27 cellular contexts compared by ENCODE assay signal in the genomic region with DNA sequence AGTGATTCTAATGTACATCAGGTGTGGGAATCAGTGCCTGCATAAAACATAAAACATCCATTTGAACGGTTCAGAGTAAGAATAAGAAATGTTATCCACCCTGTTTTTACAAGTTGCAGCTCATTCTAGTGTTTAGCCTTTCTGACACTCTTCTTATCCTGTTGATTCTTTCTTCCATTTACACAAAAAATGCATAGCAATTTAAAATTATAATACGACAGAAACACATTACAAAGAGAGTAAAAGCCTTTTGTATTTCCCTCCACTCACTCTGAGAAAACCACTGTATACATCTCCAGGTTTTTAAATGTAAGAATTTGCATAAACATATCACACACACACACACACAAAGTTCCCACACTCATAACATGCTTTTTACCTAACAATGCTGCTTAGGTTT.
"Had no signal": no experiment of that assay in that cellular context is flagged by ENCODE, and none has a peak within 500 bp of the region (broad histone marks: within the 10 kb centered on the region; RNA-seq: fewer than 3 reads in every experiment).

No MANE protein-coding gene starts in this region.

- H3K27ac Mint-ChIP-seq: natural killer cell treated with Interleukin-12 subunit alpha and Interleukin-12 subunit beta and Interleukin-15 and Interleukin-18, amount 100 ng/mL, for 72 hours; stimulated activated effector memory CD8-positive, alpha-beta T cell treated with anti-CD3 and anti-CD28 coated beads, Interleukin-12 subunit alpha, Interleukin-12 subunit beta, amount 100 ng/mL, for 72 hours; stimulated activated naive B cell treated with anti-CD40 and anti-IgM and Interleukin-4, amounts not matched to agents 10 μg/mL and 1 μg/mL and 100 μg/mL, for 72 hours; stimulated activated naive CD8-positive, alpha-beta T cell treated with anti-CD3 and anti-CD28 coated beads, Interleukin-15, Interleukin-2, amounts not matched to agents 100 ng/mL and 50 ng/mL, for 24 hours had no signal

- H3K27me3 ChIP-seq: neutrophil, pancreas, right lobe of liver, sigmoid colon, stomach, thyroid gland, tibial nerve, upper lobe of left lung, vagina had no signal

- H3K4me1 Mint-ChIP-seq: nephron progenitor cell; neural crest cell; stimulated activated effector memory CD8-positive, alpha-beta T cell treated with anti-CD3 and anti-CD28 coated beads, Interleukin-12 subunit alpha, Interleukin-12 subunit beta, amount 100 ng/mL, for 72 hours; stimulated activated naive B cell treated with anti-CD40 and anti-IgM and Interleukin-4, amounts not matched to agents 10 μg/mL and 1 μg/mL and 100 μg/mL, for 72 hours had no signal

- H3K27ac ChIP-seq: neutrophil, pancreas, prostate gland, right lobe of liver, sigmoid colon, stomach, thoracic aorta, thyroid gland, tibial nerve, upper lobe of left lung, vagina had no signal

- DNase-seq: nephron progenitor cell; nucleus accumbens; pancreas; retina; right cardiac atrium; right lobe of liver; sigmoid colon; small intestine; stimulated activated CD4-positive, alpha-beta T cell treated with anti-CD3 and anti-CD28 coated beads, Interleukin-15, amount 100 ng/mL, for 24 hours; stimulated activated CD4-positive, alpha-beta T cell treated with anti-CD3 and anti-CD28 coated beads, Interleukin-2, amount 100 ng/mL, for 24 hours; stimulated activated CD4-positive, alpha-beta T cell treated with anti-CD3 and anti-CD28 coated beads, Interleukin-2, amount 100 ng/mL, for 48 hours; stimulated activated CD4-positive, alpha-beta T cell treated with anti-CD3 and anti-CD28 coated beads, Interleukin-4, amount 100 ng/mL, for 24 hours; stimulated activated naive B cell treated with anti-CD40 and anti-IgM and Interleukin-4, amounts not matched to agents 10 μg/mL and 1 μg/mL and 100 μg/mL, for 72 hours; stimulated activated naive CD4-positive, alpha-beta T cell treated with Interleukin-2 at 50 U/mL for 16 hours; stomach; thyroid gland; trophoblast cell; upper lobe of left lung had no signal

- ATAC-seq: natural killer cell treated with Interleukin-12 subunit alpha and Interleukin-12 subunit beta and Interleukin-15 and Interleukin-18, amount 100 ng/mL, for 72 hours; pancreas; right cardiac atrium; right lobe of liver; stimulated activated effector memory CD8-positive, alpha-beta T cell treated with anti-CD3 and anti-CD28 coated beads, Interleukin-12 subunit alpha, Interleukin-12 subunit beta, amount 100 ng/mL, for 72 hours; stimulated activated naive B cell treated with anti-CD40 and anti-IgM and Interleukin-4, amounts not matched to agents 10 μg/mL and 1 μg/mL and 100 μg/mL, for 72 hours had no signal

- H3K36me3 ChIP-seq: neutrophil, pancreas, prostate gland, right lobe of liver, sigmoid colon, stomach, thoracic aorta, thyroid gland, tibial nerve, upper lobe of left lung, vagina had no signal

- H3K9me3 Mint-ChIP-seq: nephron progenitor cell had no signal

- H3K4me3 Mint-ChIP-seq: natural killer cell treated with Interleukin-12 subunit alpha and Interleukin-12 subunit beta and Interleukin-15 and Interleukin-18, amount 100 ng/mL, for 72 hours; nephron progenitor cell; neural crest cell; stimulated activated effector memory CD8-positive, alpha-beta T cell treated with anti-CD3 and anti-CD28 coated beads, Interleukin-12 subunit alpha, Interleukin-12 subunit beta, amount 100 ng/mL, for 72 hours; stimulated activated naive B cell treated with anti-CD40 and anti-IgM and Interleukin-4, amounts not matched to agents 10 μg/mL and 1 μg/mL and 100 μg/mL, for 72 hours; stimulated activated naive CD8-positive, alpha-beta T cell treated with anti-CD3 and anti-CD28 coated beads, Interleukin-15, Interleukin-2, amounts not matched to agents 100 ng/mL and 50 ng/mL, for 24 hours had no signal

- H3K9me3 ChIP-seq: neutrophil, pancreas, prostate gland, right lobe of liver, sigmoid colon, stomach, thoracic aorta, thyroid gland, tibial nerve, upper lobe of left lung, vagina had no signal

- H3K4me1 ChIP-seq: pancreas, prostate gland, right lobe of liver, sigmoid colon, stomach, thyroid gland, tibial nerve, upper lobe of left lung, vagina had no signal

- H3K4me3 ChIP-seq: pancreas, prostate gland, right lobe of liver, sigmoid colon, stomach, thoracic aorta, thyroid gland, tibial nerve, upper lobe of left lung, vagina had no signal

- H3K36me3 Mint-ChIP-seq: stimulated activated effector memory CD8-positive, alpha-beta T cell treated with anti-CD3 and anti-CD28 coated beads, Interleukin-12 subunit alpha, Interleukin-12 subunit beta, amount 100 ng/mL, for 72 hours; stimulated activated naive B cell treated with anti-CD40 and anti-IgM and Interleukin-4, amounts not matched to agents 10 μg/mL and 1 μg/mL and 100 μg/mL, for 72 hours had no signal

- H3K27me3 Mint-ChIP-seq: natural killer cell treated with Interleukin-12 subunit alpha and Interleukin-12 subunit beta and Interleukin-15 and Interleukin-18, amount 100 ng/mL, for 72 hours; stimulated activated naive B cell treated with anti-CD40 and anti-IgM and Interleukin-4, amounts not matched to agents 10 μg/mL and 1 μg/mL and 100 μg/mL, for 72 hours; stimulated activated naive CD8-positive, alpha-beta T cell treated with anti-CD3 and anti-CD28 coated beads, Interleukin-15, Interleukin-2, amounts not matched to agents 100 ng/mL and 50 ng/mL, for 24 hours had no signal
